In the genomic region with DNA sequence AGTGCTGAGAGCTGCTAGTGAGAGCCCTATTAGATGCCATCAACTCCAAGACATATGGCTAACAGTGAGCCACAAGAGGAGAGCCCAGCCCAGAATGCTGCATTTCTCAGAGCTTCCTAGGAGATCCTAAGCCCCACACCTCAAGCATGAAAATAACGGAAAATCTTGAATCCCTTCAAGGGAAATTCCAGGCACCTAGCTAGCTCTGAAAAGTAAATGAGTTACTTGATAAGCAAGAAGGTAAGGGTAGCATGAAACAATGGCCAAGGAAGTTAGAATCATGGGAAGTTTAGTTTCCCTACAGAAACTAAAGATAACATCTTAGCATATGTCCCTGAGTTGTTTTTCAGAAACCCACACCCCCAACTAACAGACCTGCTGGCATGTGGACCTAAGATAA, we compare ENCODE assay signal across 31 cellular contexts.
"Had no signal": no experiment of that assay in that cellular context is flagged by ENCODE, and none has a peak within 500 bp of the region (broad histone marks: within the 10 kb centered on the region; RNA-seq: fewer than 3 reads in every experiment).

No MANE protein-coding gene starts in this region.

- H3K27me3 Mint-ChIP-seq: activated CD4-positive, alpha-beta memory T cell treated with anti-CD3 and anti-CD28 coated beads, Interleukin-2, amount 10 ng/mL, durations not matched to agents 7 days and 5 days; activated CD4-positive, alpha-beta T cell treated with anti-CD3 and anti-CD28 coated beads for 36 hours; activated CD4-positive, alpha-beta T cell treated with anti-CD3 and anti-CD28 coated beads, Interleukin-2, amount 10 ng/mL, durations not matched to agents 24 days and 14 days; activated naive CD8-positive, alpha-beta T cell; activated T-cell treated with anti-CD3 and anti-CD28 coated beads, Interleukin-2, amount 50 U/mL, for 24 hours; central memory CD8-positive, alpha-beta T cell; dendritic cell treated with granulocyte-macrophage colony-stimulating factor and Interleukin-4, amounts not matched to agents 40 ng/mL and 50 ng/mL, for 4 days; effector memory CD8-positive, alpha-beta T cell; T-helper 17 cell had no signal

- DNase-seq: activated CD4-positive, alpha-beta memory T cell treated with anti-CD3 and anti-CD28 coated beads, Interleukin-2, amount 10 ng/mL, durations not matched to agents 7 days and 5 days; activated CD4-positive, alpha-beta T cell treated with anti-CD3 and anti-CD28 coated beads for 36 hours; activated CD4-positive, alpha-beta T cell treated with anti-CD3 and anti-CD28 coated beads, Interleukin-2, amount 10 ng/mL, durations not matched to agents 24 days and 14 days; activated CD4-positive, CD25-positive, alpha-beta regulatory T cell; activated CD4-positive, CD25-positive, alpha-beta regulatory T cell treated with anti-CD3 and anti-CD28 coated beads, Interleukin-2, amount 50 U/mL, for 72 hours; activated CD8-positive, alpha-beta memory T cell treated with anti-CD3 and anti-CD28 coated beads, Interleukin-2, amount 50 U/mL, for 48 hours; activated effector memory CD4-positive, alpha-beta T cell treated with Interleukin-2 at 50 U/mL for 16 hours; activated gamma-delta T cell treated with Interleukin-2 at 50 U/mL for 16 hours; activated naive CD4-positive, alpha-beta T cell treated with anti-CD3 and anti-CD28 coated beads, Interleukin-2, amount 50 U/mL, for 16 hours; activated naive CD4-positive, alpha-beta T cell treated with Interleukin-2 at 50 U/mL for 16 hours; activated T-cell treated with anti-CD3 and anti-CD28 coated beads for 4 hours; activated T-cell treated with anti-CD3 and anti-CD28 coated beads, Interleukin-2, amount 50 U/mL, for 24 hours; amniotic stem cell; anterior cingulate cortex; brain microvascular endothelial cell; dorsolateral prefrontal cortex; effector memory CD8-positive, alpha-beta T cell; esophagus squamous epithelium; foreskin melanocyte; head of caudate nucleus; T-helper 1 cell; T-helper 17 cell; T1000 had no signal

- H3K9me3 ChIP-seq: esophagus squamous epithelium, gastroesophageal sphincter had no signal

- H3K9me3 Mint-ChIP-seq: activated CD4-positive, alpha-beta T cell treated with anti-CD3 and anti-CD28 coated beads, Interleukin-2, amount 10 ng/mL, durations not matched to agents 24 days and 14 days; T-helper 2 cell treated with Interferon-gamma antibody and Interleukin-4, amounts not matched to agents 5 μg/mL and 100 μg/mL, for 36 hours had no signal

- H3K4me1 Mint-ChIP-seq: activated CD4-positive, alpha-beta memory T cell treated with anti-CD3 and anti-CD28 coated beads, Interleukin-2, amount 10 ng/mL, durations not matched to agents 7 days and 5 days; activated CD4-positive, alpha-beta T cell treated with anti-CD3 and anti-CD28 coated beads for 36 hours; activated CD4-positive, alpha-beta T cell treated with anti-CD3 and anti-CD28 coated beads, Interleukin-2, amount 10 ng/mL, durations not matched to agents 24 days and 14 days; activated T-helper 17 cell treated with anti-CD3 and anti-CD28 coated beads, Interleukin-2, amount 50 U/mL, for 72 hours; central memory CD8-positive, alpha-beta T cell; T-helper 17 cell had no signal

- H3K27ac ChIP-seq: brain microvascular endothelial cell, coronary artery, dorsolateral prefrontal cortex, epithelial cell of prostate, esophagus squamous epithelium, gastroesophageal sphincter had no signal

- H3K27me3 ChIP-seq: brain microvascular endothelial cell, dorsolateral prefrontal cortex, esophagus squamous epithelium, gastroesophageal sphincter had no signal

- H3K36me3 ChIP-seq: brain microvascular endothelial cell, esophagus squamous epithelium, gastroesophageal sphincter had no signal

- H3K4me3 ChIP-seq: coronary artery, dorsolateral prefrontal cortex, esophagus squamous epithelium, gastroesophageal sphincter had no signal

- H3K4me1 ChIP-seq: gastroesophageal sphincter had no signal

- H3K36me3 Mint-ChIP-seq: activated naive CD8-positive, alpha-beta T cell had no signal

- ATAC-seq: activated CD4-positive, alpha-beta T cell treated with anti-CD3 and anti-CD28 coated beads for 36 hours; activated T-helper 17 cell treated with anti-CD3 and anti-CD28 coated beads, Interleukin-2, amount 50 U/mL, for 72 hours; effector memory CD8-positive, alpha-beta T cell; gastroesophageal sphincter; T-helper 17 cell had no signal

- H3K27ac Mint-ChIP-seq: activated CD4-positive, alpha-beta memory T cell treated with anti-CD3 and anti-CD28 coated beads, Interleukin-2, amount 10 ng/mL, durations not matched to agents 7 days and 5 days; activated CD4-positive, alpha-beta T cell treated with anti-CD3 and anti-CD28 coated beads for 36 hours; activated CD4-positive, alpha-beta T cell treated with anti-CD3 and anti-CD28 coated beads, Interleukin-2, amount 10 ng/mL, durations not matched to agents 24 days and 14 days; activated naive CD8-positive, alpha-beta T cell; activated T-cell treated with anti-CD3 and anti-CD28 coated beads, Interleukin-2, amount 50 U/mL, for 24 hours; activated T-helper 17 cell treated with anti-CD3 and anti-CD28 coated beads, Interleukin-2, amount 50 U/mL, for 72 hours; dendritic cell treated with granulocyte-macrophage colony-stimulating factor and Interleukin-4, amounts not matched to agents 40 ng/mL and 50 ng/mL, for 4 days; effector memory CD8-positive, alpha-beta T cell; T-helper 17 cell; T-helper 2 cell treated with Interferon-gamma antibody and Interleukin-4, amounts not matched to agents 5 μg/mL and 100 μg/mL, for 36 hours had no signal

- H3K4me3 Mint-ChIP-seq: activated CD4-positive, alpha-beta memory T cell treated with anti-CD3 and anti-CD28 coated beads, Interleukin-2, amount 10 ng/mL, durations not matched to agents 7 days and 5 days; activated CD4-positive, alpha-beta T cell treated with anti-CD3 and anti-CD28 coated beads for 36 hours; activated CD4-positive, alpha-beta T cell treated with anti-CD3 and anti-CD28 coated beads, Interleukin-2, amount 10 ng/mL, durations not matched to agents 24 days and 14 days; activated naive CD8-positive, alpha-beta T cell; activated T-cell treated with anti-CD3 and anti-CD28 coated beads, Interleukin-2, amount 50 U/mL, for 24 hours; activated T-helper 17 cell treated with anti-CD3 and anti-CD28 coated beads, Interleukin-2, amount 50 U/mL, for 72 hours; central memory CD8-positive, alpha-beta T cell; dendritic cell treated with granulocyte-macrophage colony-stimulating factor and Interleukin-4, amounts not matched to agents 40 ng/mL and 50 ng/mL, for 4 days; effector memory CD8-positive, alpha-beta T cell; T-helper 17 cell; T-helper 2 cell treated with Interferon-gamma antibody and Interleukin-4, amounts not matched to agents 5 μg/mL and 100 μg/mL, for 36 hours had no signal
